In genomic region chr1:181318022-181318857, GRCh38 we compare ENCODE assay signal across 12 cellular contexts.
DNase-seq lines count a peak whose midpoint lies in the region; ATAC-seq and TF ChIP-seq lines count a peak whose summit lies in the region.
"Had no signal": no experiment of that assay in that cellular context is flagged by ENCODE, and none has a peak within 500 bp of the region (broad histone marks: within the 10 kb centered on the region; RNA-seq: fewer than 3 reads in every experiment).

No MANE protein-coding gene starts in this region.

- H3K4me1 ChIP-seq in cardiac muscle cell (ENCODE audit: low read depth) = peaks cover 10% of the 10 kb centered on the region
- peaks cover 2% of the 10 kb centered on the region for H3K4me1 ChIP-seq in iPS DF 6.9 (ENCODE audit: control insufficient read depth, insufficient read depth, low read length)
- H3K4me1 ChIP-seq in stomach = peaks cover 0 to 21% (median 6%) of the 10 kb centered on the region in 4 donors
- H3K4me1 ChIP-seq: left lung had no signal

- H3K27ac ChIP-seq in cardiac muscle cell = no peak overlapping the region
- H3K27ac ChIP-seq in iPS DF 6.9 (ENCODE audit: low read length) = no peak overlapping the region
- no peak overlapping the region for H3K27ac ChIP-seq in stomach
- H3K27ac ChIP-seq: left lung had no signal

- intact Hi-C loops in left ventricle myocardium superior (cut with micrococcal nuclease) = loop anchor here (2.0 kb wide), 1 partner anchor 23 kb away; no protein-coding TSS in a partner anchor
- intact Hi-C loops in stomach (cut with DNase I; ENCODE audit: low total_unique reads) = no loop called here

- H3K4me1 Mint-ChIP-seq in stimulated activated naive CD8-positive, alpha-beta T cell treated with anti-CD3 and anti-CD28 coated beads, Interleukin-15, Interleukin-2, amounts not matched to agents 100 ng/mL and 50 ng/mL, for 24 hours (ENCODE audit: low read depth) = peaks cover 32% of the 10 kb centered on the region

- H3K4me3 ChIP-seq in cardiac muscle cell (peak overlapping the region; percentile 21), iPS DF 6.9 (ENCODE audit: low read length) (peak overlapping the region; percentile 44; the same call in 1 of the 2 replicates), stomach (no peak overlapping the region)
- H3K4me3 ChIP-seq: left lung had no signal

- H3K9me3 Mint-ChIP-seq in stimulated activated naive CD8-positive, alpha-beta T cell treated with anti-CD3 and anti-CD28 coated beads, Interleukin-15, Interleukin-2, amounts not matched to agents 100 ng/mL and 50 ng/mL, for 24 hours = no peaks in the 10 kb centered on the region
- H3K9me3 Mint-ChIP-seq: stimulated activated memory B cell treated with anti-CD40 and anti-IgM and Interleukin-4, amounts not matched to agents 10 μg/mL and 1 μg/mL and 100 μg/mL, for 72 hours had no signal

- ATAC-seq in left ventricle myocardium superior = no peak
- ATAC-seq in HG03342 (IDR thresholded peaks at IDR 0.05; ENCODE audit: unreplicated experiment) = no peak
- ATAC-seq: esophagus mucosa; left lung; stimulated activated memory B cell treated with anti-CD40 and anti-IgM and Interleukin-4, amounts not matched to agents 10 μg/mL and 1 μg/mL and 100 μg/mL, for 72 hours had no signal

- DNase-seq in cardiac muscle cell (ENCODE audit: low read depth in 1 of 2, low spot score in 1 of 2) (peak; percentile 2 to 54), left ventricle myocardium superior (no peak), iPS DF 6.9 (ENCODE audit: low read depth, low spot score) (no peak), mesenteric fat pad (ENCODE audit: low spot score) (no peak), stomach (no peak)
- DNase-seq in activated T-cell treated with anti-CD3 and anti-CD28 coated beads, Interleukin-2, amount 50 U/mL, for 48 hours = peak; percentile 31 to 32
- DNase-seq: left lung, NCI-H345 had no signal

- TF ChIP-seq CTCF in cardiac muscle cell (IDR thresholded peaks at IDR 0.05; ENCODE audit: low read depth, low read length) (no peak), stomach (IDR thresholded peaks at IDR 0.05) (no peak)

- no peaks in the 10 kb centered on the region for H3K36me3 Mint-ChIP-seq in stimulated activated naive CD8-positive, alpha-beta T cell treated with anti-CD3 and anti-CD28 coated beads, Interleukin-15, Interleukin-2, amounts not matched to agents 100 ng/mL and 50 ng/mL, for 24 hours (ENCODE audit: low read depth)
- H3K36me3 Mint-ChIP-seq: stimulated activated memory B cell treated with anti-CD40 and anti-IgM and Interleukin-4, amounts not matched to agents 10 μg/mL and 1 μg/mL and 100 μg/mL, for 72 hours had no signal

- H3K27me3 Mint-ChIP-seq in stimulated activated naive CD8-positive, alpha-beta T cell treated with anti-CD3 and anti-CD28 coated beads, Interleukin-15, Interleukin-2, amounts not matched to agents 100 ng/mL and 50 ng/mL, for 24 hours = peaks cover 54% of the 10 kb centered on the region

- no peak for TF ChIP-seq EP300 in stomach (IDR thresholded peaks at IDR 0.05)

- no peak for TF ChIP-seq POLR2A in stomach (IDR thresholded peaks at IDR 0.05)

- H3K4me3 Mint-ChIP-seq in stimulated activated naive CD8-positive, alpha-beta T cell treated with anti-CD3 and anti-CD28 coated beads, Interleukin-15, Interleukin-2, amounts not matched to agents 100 ng/mL and 50 ng/mL, for 24 hours = peak overlapping the region; percentile 70
- H3K4me3 Mint-ChIP-seq: stimulated activated memory B cell treated with anti-CD40 and anti-IgM and Interleukin-4, amounts not matched to agents 10 μg/mL and 1 μg/mL and 100 μg/mL, for 72 hours had no signal

- no peaks in the 10 kb centered on the region for H3K36me3 ChIP-seq in cardiac muscle cell
- H3K36me3 ChIP-seq in iPS DF 6.9 (ENCODE audit: control insufficient read depth, insufficient read depth, low read length) = no peaks in the 10 kb centered on the region
- H3K36me3 ChIP-seq in stomach = no peaks in the 10 kb centered on the region
- H3K36me3 ChIP-seq: left lung had no signal

- H3K9me3 ChIP-seq in cardiac muscle cell (ENCODE audit: low read depth) (no peaks in the 10 kb centered on the region), iPS DF 6.9 (ENCODE audit: control insufficient read depth, insufficient read depth, low read length) (no peaks in the 10 kb centered on the region), stomach (no peaks in the 10 kb centered on the region)
- H3K9me3 ChIP-seq: left lung had no signal

- no CpG with 5 or more reads among the region's 59 CpGs for whole genome bisulfite sequencing in iPS DF 6.9 (ENCODE audit: insufficient coverage, insufficient read length)
- WGBS in stomach, 5 donors = 2 to 5% (median 2%) methylated on average over 28 to 59 of the region's 59 CpGs

- peaks cover 93% of the 10 kb centered on the region for H3K27me3 ChIP-seq in cardiac muscle cell
- H3K27me3 ChIP-seq in iPS DF 6.9 (ENCODE audit: control insufficient read depth, insufficient read depth, low read length) = peaks cover 39% of the 10 kb centered on the region
- H3K27me3 ChIP-seq in stomach = peaks cover 4 to 86% (median 54%) of the 10 kb centered on the region in 3 donors

- peak overlapping the region; percentile 50 for H3K27ac Mint-ChIP-seq in stimulated activated naive CD8-positive, alpha-beta T cell treated with anti-CD3 and anti-CD28 coated beads, Interleukin-15, Interleukin-2, amounts not matched to agents 100 ng/mL and 50 ng/mL, for 24 hours
- H3K27ac Mint-ChIP-seq: stimulated activated memory B cell treated with anti-CD40 and anti-IgM and Interleukin-4, amounts not matched to agents 10 μg/mL and 1 μg/mL and 100 μg/mL, for 72 hours had no signal

Comparison
In these comparisons a context has a peak if more than half of its experiments do, and no peak if none do; other contexts are left out.
1. DNase-seq: peak in cardiac muscle cell (2 of 2) and activated T-cell treated with anti-CD3 and anti-CD28 coated beads, Interleukin-2, amount 50 U/mL, for 48 hours (2 of 2); none in left ventricle myocardium superior (single experiment), iPS DF 6.9 (single experiment), mesenteric fat pad (single experiment) and stomach (single experiment).
2. H3K4me3 ChIP-seq: peak in cardiac muscle cell (single experiment) and iPS DF 6.9 (single experiment); none in stomach (0 of 4).